Comparison of ENCODE assay signal across 11 cellular contexts in the genomic region with DNA sequence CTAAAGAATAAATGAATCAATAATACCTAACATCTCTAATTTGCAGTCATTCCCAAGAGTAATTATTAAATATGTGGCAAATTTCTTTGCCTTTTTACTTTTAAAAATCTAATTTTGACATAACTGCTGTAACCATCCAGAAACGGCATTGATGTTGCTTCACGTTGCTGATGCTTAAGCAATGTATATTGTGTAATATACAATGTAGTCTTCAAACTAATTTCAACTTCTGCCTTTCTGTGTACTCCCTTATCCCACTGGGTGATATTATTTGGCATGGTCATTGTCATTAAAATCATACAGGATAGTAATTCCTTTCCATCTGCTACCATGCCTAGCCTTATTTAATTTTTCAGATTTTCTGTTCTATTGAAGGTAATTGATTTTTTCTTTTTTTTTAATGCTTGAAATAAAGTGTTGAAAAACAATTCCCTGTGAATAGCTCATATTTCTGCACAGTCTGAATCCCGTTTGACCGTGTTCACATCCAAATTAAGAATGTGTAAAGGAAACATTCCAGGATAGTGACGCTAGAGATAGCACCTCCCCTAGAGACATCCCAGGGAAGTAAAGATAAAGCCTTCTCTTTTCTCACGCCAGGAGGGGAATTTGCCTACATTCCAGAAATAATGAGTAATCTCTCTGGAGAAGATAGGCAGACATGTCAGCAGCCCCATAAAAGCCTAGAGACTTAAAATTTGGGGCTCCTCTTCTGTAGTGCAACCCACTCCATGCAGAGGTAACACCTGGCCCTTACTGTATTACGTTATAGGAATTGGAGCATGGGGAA. TPM values are rescaled to one million over a fixed set of nuclear protein-coding genes. Genes with fewer than 3 reads are reported as not detected.
A peak's percentile ranks its signal among the peaks of the same experiment; 100 is the strongest.
DNase-seq lines count a peak whose midpoint lies in the region; ATAC-seq, FAIRE-seq and TF ChIP-seq lines count a peak whose summit lies in the region.
"Had no signal": no experiment of that assay in that cellular context is flagged by ENCODE, and none has a peak within 500 bp of the region (broad histone marks: within the 10 kb centered on the region; RNA-seq: fewer than 3 reads in every experiment).

No MANE protein-coding gene starts in this region.

- TF ChIP-seq CTCF in MCF 10A (IDR thresholded peaks at IDR 0.05; ENCODE audit: unreplicated experiment) (no peak), breast epithelium (IDR thresholded peaks at IDR 0.05) (no peak), astrocyte (IDR thresholded peaks at IDR 0.05; ENCODE audit: insufficient read depth, low read depth, low read length) (no peak), uterus (IDR thresholded peaks at IDR 0.05) (no peak)

- H3K36me3 ChIP-seq in breast epithelium (no peaks in the 10 kb centered on the region), astrocyte (ENCODE audit: insufficient read depth, low read length) (peaks cover 34% of the 10 kb centered on the region), iPS-20b (ENCODE audit: insufficient read depth, low read depth, low read length) (peaks cover 33% of the 10 kb centered on the region), uterus (no peaks in the 10 kb centered on the region)
- H3K36me3 ChIP-seq: thoracic aorta had no signal

- H3K9ac ChIP-seq in astrocyte (ENCODE audit: low read length) = peak overlapping the region; percentile 82
- no peak overlapping the region for H3K9ac ChIP-seq in iPS-20b (ENCODE audit: low read depth, low read length)

- no peak overlapping the region for H2AFZ ChIP-seq in astrocyte (ENCODE audit: low read depth, low read length)

- H3K4me1 Mint-ChIP-seq in MCF 10A (ENCODE audit: insufficient read depth, unreplicated experiment) (peaks cover 24% of the 10 kb centered on the region), astrocyte (ENCODE audit: low read depth, unreplicated experiment) (peaks cover 75% of the 10 kb centered on the region)

- DNase-seq in MCF 10A (ENCODE audit: unreplicated experiment) = peak; percentile 70
- DNase-seq in breast epithelium (ENCODE audit: low spot score in 2 of 2) = no peak
- DNase-seq in astrocyte (ENCODE audit: low read depth) = peak; percentile 98
- no peak for DNase-seq in uterus
- DNase-seq in DMS53 (lab: John Stamatoyannopoulos, UW) = no peak
- no peak for DNase-seq in NCI-H2029 treated with DMSO at 0.1 percent for 48 hours (lab: John Stamatoyannopoulos, UW)
- DNase-seq: 8988T, NCI-H446 treated with DMSO at 0.1 percent for 48 hours had no signal

- peak; percentile 99 for FAIRE-seq in astrocyte (lab: Jason Lieb, UNC)

- POLR2A ChIA-PET in MCF 10A (lab: Yijun Ruan, JAX) = interaction anchor here (0.7 to 2.3 kb wide), 3 partner anchors 9 to 36 kb away, joined by 3 to 8 read pairs (median 5); partner anchors contain the start of genes FAM200B and FBXL5

- peaks cover 25% of the 10 kb centered on the region for H3K79me2 ChIP-seq in astrocyte (ENCODE audit: insufficient read depth, low read length)

- no peak for ATAC-seq in HG02884 (IDR thresholded peaks at IDR 0.05; ENCODE audit: unreplicated experiment)

- TSS peak; percentile 40 for BruUV-seq in MCF 10A (replicated peaks; lab: Mats Ljungman, UMichigan)

- H3K4me1 ChIP-seq in breast epithelium (no peaks in the 10 kb centered on the region), astrocyte (ENCODE audit: insufficient read depth, low read length) (peaks cover 53% of the 10 kb centered on the region), iPS-20b (ENCODE audit: insufficient read depth, low read length) (peaks cover 28% of the 10 kb centered on the region), uterus (no peaks in the 10 kb centered on the region)

- H3K4me2 ChIP-seq in astrocyte (ENCODE audit: low read length) = peak overlapping the region; percentile 66

- H3K27ac ChIP-seq in breast epithelium (no peak overlapping the region), astrocyte (ENCODE audit: low read depth, low read length) (peak overlapping the region; percentile 99), iPS-20b (ENCODE audit: low read length) (no peak overlapping the region), uterus (peak overlapping the region; percentile 10 to 35)
- H3K27ac ChIP-seq: thoracic aorta had no signal

- H3K27ac Mint-ChIP-seq in MCF 10A (ENCODE audit: low read depth, unreplicated experiment) (no peak overlapping the region), astrocyte (ENCODE audit: unreplicated experiment) (peak overlapping the region; percentile 96)

- no peaks in the 10 kb centered on the region for H3K27me3 ChIP-seq in breast epithelium
- no peaks in the 10 kb centered on the region for H3K27me3 ChIP-seq in astrocyte (ENCODE audit: insufficient read depth, low read length)
- no peaks in the 10 kb centered on the region for H3K27me3 ChIP-seq in iPS-20b (ENCODE audit: insufficient read depth, low read length)
- no peaks in the 10 kb centered on the region for H3K27me3 ChIP-seq in uterus

- H3K4me3 Mint-ChIP-seq in MCF 10A (ENCODE audit: unreplicated experiment) (no peak overlapping the region), astrocyte (ENCODE audit: unreplicated experiment) (no peak overlapping the region)

- H3K27me3 Mint-ChIP-seq in MCF 10A (ENCODE audit: insufficient read depth, unreplicated experiment) (no peaks in the 10 kb centered on the region), astrocyte (ENCODE audit: low read depth, unreplicated experiment) (no peaks in the 10 kb centered on the region)

- intact Hi-C loops in MCF 10A (cut with micrococcal nuclease) (loop anchor here (5.0 kb wide), 2 partner anchors 38 to 213 kb away; no protein-coding TSS in a partner anchor), breast epithelium (cut with DNase I; ENCODE audit: low total_unique reads) (no loop called here), uterus (cut with DNase I; ENCODE audit: low total_unique reads) (no loop called here)

- H4K20me1 ChIP-seq in astrocyte (ENCODE audit: insufficient read depth, low read length) = no peaks in the 10 kb centered on the region

- CTCF ChIA-PET in MCF 10A (lab: Yijun Ruan, JAX) = no interaction called here

- H3K9me3 ChIP-seq in breast epithelium (no peaks in the 10 kb centered on the region), astrocyte (ENCODE audit: insufficient read depth, low read depth, low read length) (no peaks in the 10 kb centered on the region), iPS-20b (ENCODE audit: insufficient read depth, low read depth, low read length) (0 out of 2 replicates have a peak, but pooled peaks cover 4% of the 10 kb centered on the region), uterus (no peaks in the 10 kb centered on the region)
- H3K9me3 ChIP-seq: thoracic aorta had no signal

- no peak overlapping the region for H3K4me3 ChIP-seq in breast epithelium
- no peak overlapping the region for H3K4me3 ChIP-seq in astrocyte (ENCODE audit: insufficient read depth, low read depth, low read length)
- peak overlapping the region; percentile 36 for H3K4me3 ChIP-seq in iPS-20b (ENCODE audit: low read length)
- H3K4me3 ChIP-seq in uterus = no peak overlapping the region
- H3K4me3 ChIP-seq: thoracic aorta had no signal

- no peak for TF ChIP-seq POLR2A in breast epithelium (IDR thresholded peaks at IDR 0.05)
- TF ChIP-seq POLR2A in uterus (IDR thresholded peaks at IDR 0.05) = no peak

- no peaks in the 10 kb centered on the region for H3K9me3 Mint-ChIP-seq in MCF 10A (ENCODE audit: unreplicated experiment)
- H3K9me3 Mint-ChIP-seq in astrocyte (ENCODE audit: unreplicated experiment) = no peaks in the 10 kb centered on the region

- H3K36me3 Mint-ChIP-seq in MCF 10A (ENCODE audit: insufficient read depth, unreplicated experiment) (peaks cover 29% of the 10 kb centered on the region), astrocyte (ENCODE audit: low read depth, unreplicated experiment) (peaks cover 13% of the 10 kb centered on the region)

RNA-seq across cellular contexts. Expression of gene FAM200B, which starts 8.6 kb away (rescaled TPM):
- total RNA-seq in MCF 10A (2022) = 33.6 and 46.5 TPM in 2 replicates
- total RNA-seq in breast epithelium = 10 to 100 TPM; 34.7 to 66.9 (median 55.9) TPM
- 67.4 and 74.7 TPM in 2 replicates for total RNA-seq in astrocyte
- 100 to 1,000 TPM in 1 of 4 donors, 10 to 100 TPM in 3; 41.7 to 104 (median 54.8) TPM for total RNA-seq in uterus

RNA-seq across cellular contexts. Expression of gene BST1, which starts 12.7 kb away (rescaled TPM):
- total RNA-seq in MCF 10A (2022) (0.93 and 1.1 TPM in 2 replicates), breast epithelium (10 to 100 TPM in 1 of 3 donors, 1 to 10 TPM in 2; 6.4 to 16.6 (median 7.5) TPM), astrocyte (19.5 and 24.5 TPM in 2 replicates), uterus (10 to 100 TPM in 1 of 4 donors, 1 to 10 TPM in 2, not detected in 1; 1.5 to 11.4 (median 7.7) TPM)

RNA-seq across cellular contexts. Expression of gene FBXL5, which starts 35.1 kb away (rescaled TPM):
- 68.0 and 96.8 TPM in 2 replicates for total RNA-seq in MCF 10A (2022)
- 100 to 1,000 TPM; 178 to 231 (median 202) TPM for total RNA-seq in breast epithelium
- 75.8 and 92.2 TPM in 2 replicates for total RNA-seq in astrocyte
- 100 to 1,000 TPM in 3 of 4 donors, 10 to 100 TPM in 1; 69.7 to 261 (median 136) TPM for total RNA-seq in uterus

Comparison
In these comparisons a context has a peak if more than half of its experiments do, and no peak if none do; other contexts are left out.
1. DNase-seq: peak in MCF 10A (single experiment) and astrocyte (single experiment); none in breast epithelium (0 of 2), uterus (0 of 2), DMS53 (single experiment) and NCI-H2029 treated with DMSO at 0.1 percent for 48 hours (single experiment).
2. H3K27ac ChIP-seq: peak in astrocyte (single experiment) and uterus (2 of 2); none in breast epithelium (0 of 2) and iPS-20b (single experiment).